In genomic region chr1:84745857-84746256, GRCh38 we compare ENCODE assay signal across 29 cellular contexts. TPM values are rescaled to one million over a fixed set of nuclear protein-coding genes. Genes with fewer than 3 reads are reported as not detected.
DNase-seq lines count a peak whose midpoint lies in the region; ATAC-seq and TF ChIP-seq lines count a peak whose summit lies in the region.
"Had no signal": no experiment of that assay in that cellular context is flagged by ENCODE, and none has a peak within 500 bp of the region (broad histone marks: within the 10 kb centered on the region; RNA-seq: fewer than 3 reads in every experiment).

No MANE protein-coding gene starts in this region.

- no peak for TF ChIP-seq RAD21 in SK-N-SH (IDR thresholded peaks at IDR 0.05; ENCODE audit: low read length)

- H3K27me3 ChIP-seq in SK-N-SH (ENCODE audit: insufficient read depth), result no peaks in the 10 kb centered on the region
- H3K27me3 ChIP-seq: BE2C; BLaER1; BLaER1 treated with 17β-estradiol and CSF1 and Interleukin-3, amounts not matched to agents 10 nM and 100 nM had no signal

- CTCF ChIA-PET in SK-N-SH (lab: Yijun Ruan, JAX) (no interaction called here), HEK293 (lab: Yijun Ruan, JAX) (interaction anchor here (1.2 kb wide), 1 partner anchor 26 kb away, joined by 3 read pairs; no protein-coding TSS in a partner anchor)

- POLR2A ChIA-PET in SK-N-SH (lab: Yijun Ruan, JAX), result no interaction called here
- POLR2A ChIA-PET in HEK293 (lab: Yijun Ruan, JAX), result interaction anchor here (0.6 kb wide), 1 partner anchor 686 kb away, joined by 5 read pairs; no protein-coding TSS in a partner anchor

- TF ChIP-seq CTCF in SK-N-SH (IDR thresholded peaks at IDR 0.05) (no peak), HEK293 (tag by site-specific recombination; IDR thresholded peaks at IDR 0.05) (no peak)

- H3K27ac ChIP-seq in SK-N-SH (ENCODE audit: low read depth in 2 of 2, low read length in 1 of 2), result no peak overlapping the region
- no peak overlapping the region for H3K27ac ChIP-seq in HEK293 (ENCODE audit: extremely low read depth, low read depth, low read length)
- H3K27ac ChIP-seq: 22Rv1; A549; BLaER1; BLaER1 treated with 17β-estradiol and CSF1 and Interleukin-3, amounts not matched to agents 10 nM and 100 nM; C4-2B had no signal

- no peak for TF ChIP-seq EP300 in SK-N-SH (IDR thresholded peaks at IDR 0.05; ENCODE audit: borderline replicate concordance in 1 of 2, low read depth in 1 of 2, low read length in 1 of 2)

- no peaks in the 10 kb centered on the region for H3K79me2 ChIP-seq in SK-N-SH (ENCODE audit: insufficient read depth)

- H3K9me3 ChIP-seq in SK-N-SH (no peaks in the 10 kb centered on the region), HEK293 (ENCODE audit: control insufficient read depth, insufficient read depth, low read depth, low read length) (no peaks in the 10 kb centered on the region)
- H3K9me3 ChIP-seq: A549; BE2C; BLaER1; BLaER1 treated with 17β-estradiol and CSF1 and Interleukin-3, amounts not matched to agents 10 nM and 100 nM; Caco-2 had no signal

- H3K4me3 ChIP-seq in SK-N-SH (ENCODE audit: low read depth in 2 of 2, low read length in 1 of 2) (no peak overlapping the region), HEK293 (ENCODE audit: low read depth, low read length) (no peak overlapping the region)
- H3K4me3 ChIP-seq: A549; BLaER1; BLaER1 treated with 17β-estradiol and CSF1 and Interleukin-3, amounts not matched to agents 10 nM and 100 nM had no signal

- H3K9ac ChIP-seq in SK-N-SH, result no peak overlapping the region
- H3K9ac ChIP-seq: BLaER1; BLaER1 treated with 17β-estradiol and CSF1 and Interleukin-3, amounts not matched to agents 10 nM and 100 nM had no signal

- H3K4me2 ChIP-seq in SK-N-SH, result no peak overlapping the region
- H3K4me2 ChIP-seq: A549; BLaER1; BLaER1 treated with 17β-estradiol and CSF1 and Interleukin-3, amounts not matched to agents 10 nM and 100 nM had no signal

- no peaks in the 10 kb centered on the region for H4K20me1 ChIP-seq in SK-N-SH (ENCODE audit: insufficient read depth)
- H4K20me1 ChIP-seq: BLaER1; BLaER1 treated with 17β-estradiol and CSF1 and Interleukin-3, amounts not matched to agents 10 nM and 100 nM had no signal

- H3F3A ChIP-seq in SK-N-SH (replicated peaks; ENCODE audit: insufficient read depth), result no peaks in the 10 kb centered on the region

- H2AFZ ChIP-seq in SK-N-SH (ENCODE audit: low read depth), result no peak overlapping the region

- H3K4me1 ChIP-seq in SK-N-SH (ENCODE audit: control insufficient read depth in 1 of 2, insufficient read depth in 2 of 2, low read depth in 1 of 2, low read length in 1 of 2) (no peaks in the 10 kb centered on the region), HEK293 (ENCODE audit: control insufficient read depth, insufficient read depth, low read length) (no peaks in the 10 kb centered on the region)
- H3K4me1 ChIP-seq: A549; BE2C; BLaER1; BLaER1 treated with 17β-estradiol and CSF1 and Interleukin-3, amounts not matched to agents 10 nM and 100 nM; Caco-2 had no signal

- no peaks in the 10 kb centered on the region for H3K36me3 ChIP-seq in SK-N-SH (replicated peaks in 1 of 2; ENCODE audit: control insufficient read depth in 1 of 2, insufficient read depth in 2 of 2, low read length in 1 of 2)
- no peaks in the 10 kb centered on the region for H3K36me3 ChIP-seq in HEK293 (ENCODE audit: control insufficient read depth in 2 of 2, insufficient read depth in 1 of 2, low read length in 2 of 2)
- H3K36me3 ChIP-seq: BE2C; BLaER1; BLaER1 treated with 17β-estradiol and CSF1 and Interleukin-3, amounts not matched to agents 10 nM and 100 nM had no signal

- 91% methylated on average over 2 of the region's 2 CpGs for WGBS in SK-N-SH (ENCODE audit: low lambda C conversion rate)

- ATAC-seq in SK-N-SH treated with all-trans-retinoic acid at 6 μM for 48 hours, result no peak
- ATAC-seq: A549; CD8-positive, alpha-beta T cell had no signal

- no peaks in the 10 kb centered on the region for H3K9me2 ChIP-seq in SK-N-SH

- DNase-seq in SK-N-SH (no peak), cerebellar nuclear complex (lab: John Stamatoyannopoulos, UW) (no peak)
- DNase-seq: 8988T; ACHN; AML-193; BE2C; C1 segment of cervical spinal cord; Caco-2; Calu3; CD4-positive, alpha-beta memory T cell; CD4-positive, alpha-beta T cell; CD4-positive, CD25-positive, alpha-beta regulatory T cell; CD8-positive, alpha-beta memory T cell; CD8-positive, alpha-beta T cell; COR-L47; DMS 273 treated with DMSO at 0.1 percent for 48 hours; DMS153; DMS53; DMS79; DMS79 treated with DMSO at 0.1 percent for 48 hours; DND-41; EL had no signal

TF ChIP-seq in SK-N-SH treated with all-trans-retinoic acid at 6 μM for 48 hours, 23 proteins besides CTCF, POLR2A, EP300 and RAD21 (continues in another document):
- TF ChIP-seq, protein P1, sequence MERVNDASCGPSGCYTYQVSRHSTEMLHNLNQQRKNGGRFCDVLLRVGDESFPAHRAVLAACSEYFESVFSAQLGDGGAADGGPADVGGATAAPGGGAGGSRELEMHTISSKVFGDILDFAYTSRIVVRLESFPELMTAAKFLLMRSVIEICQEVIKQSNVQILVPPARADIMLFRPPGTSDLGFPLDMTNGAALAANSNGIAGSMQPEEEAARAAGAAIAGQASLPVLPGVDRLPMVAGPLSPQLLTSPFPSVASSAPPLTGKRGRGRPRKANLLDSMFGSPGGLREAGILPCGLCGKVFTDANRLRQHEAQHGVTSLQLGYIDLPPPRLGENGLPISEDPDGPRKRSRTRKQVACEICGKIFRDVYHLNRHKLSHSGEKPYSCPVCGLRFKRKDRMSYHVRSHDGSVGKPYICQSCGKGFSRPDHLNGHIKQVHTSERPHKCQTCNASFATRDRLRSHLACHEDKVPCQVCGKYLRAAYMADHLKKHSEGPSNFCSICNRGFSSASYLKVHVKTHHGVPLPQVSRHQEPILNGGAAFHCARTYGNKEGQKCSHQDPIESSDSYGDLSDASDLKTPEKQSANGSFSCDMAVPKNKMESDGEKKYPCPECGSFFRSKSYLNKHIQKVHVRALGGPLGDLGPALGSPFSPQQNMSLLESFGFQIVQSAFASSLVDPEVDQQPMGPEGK (CRISPR knock-in tag; IDR thresholded peaks at IDR 0.05; ENCODE audit: borderline replicate concordance), result no peak
- no peak for TF ChIP-seq OSR1 (CRISPR knock-in tag; IDR thresholded peaks at IDR 0.05)

TF ChIP-seq in SK-N-SH, 30 proteins besides CTCF, POLR2A, EP300 and RAD21:
- TF ChIP-seq GABPA (IDR thresholded peaks at IDR 0.05; ENCODE audit: low read depth), result no peak
- TF ChIP-seq CHD2 (IDR thresholded peaks at IDR 0.05; ENCODE audit: low read length, partially characterized antibody), result no peak
- no peak for TF ChIP-seq RCOR1 (IDR thresholded peaks at IDR 0.05; ENCODE audit: low read length)
- no peak for TF ChIP-seq YY1 (IDR thresholded peaks at IDR 0.05; ENCODE audit: low read depth)
- TF ChIP-seq, protein P2, sequence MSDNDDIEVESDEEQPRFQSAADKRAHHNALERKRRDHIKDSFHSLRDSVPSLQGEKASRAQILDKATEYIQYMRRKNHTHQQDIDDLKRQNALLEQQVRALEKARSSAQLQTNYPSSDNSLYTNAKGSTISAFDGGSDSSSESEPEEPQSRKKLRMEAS (IDR thresholded peaks at IDR 0.05; ENCODE audit: low read depth), result no peak
TF ChIP-seq in SK-N-SH: peak in this region for 0.

TF ChIP-seq in HEK293, 187 proteins besides CTCF, POLR2A, EP300 and RAD21:
- no peak for TF ChIP-seq HOXD13 (CRISPR knock-in tag; IDR thresholded peaks at IDR 0.05; ENCODE audit: borderline replicate concordance)
- peak; percentile 81 for TF ChIP-seq ZFP3 (tag by site-specific recombination; IDR thresholded peaks at IDR 0.05; ENCODE audit: low read depth)
- 0 out of 2 replicates have a peak, but pooled peaks have one; percentile 26 for TF ChIP-seq ZNF449 (tag by site-specific recombination; IDR thresholded peaks at IDR 0.05)

RNA-seq across cellular contexts. Expression of gene SSX2IP, which starts 55.6 kb away (rescaled TPM):
- polyA plus RNA-seq in SK-N-SH (2012; rRNA removed), result 7.7 and 10.9 TPM in 2 replicates
- 13.0 and 16.6 TPM in 2 replicates for polyA plus RNA-seq in SK-N-SH (2012; cell fraction: cytosol; rRNA removed)
- polyA plus RNA-seq in SK-N-SH (2012; cell fraction: nucleus; rRNA removed), result 5.7 and 13.3 TPM in 2 replicates
